Comparison of ENCODE assay signal across 9 cellular contexts in the genomic region with DNA sequence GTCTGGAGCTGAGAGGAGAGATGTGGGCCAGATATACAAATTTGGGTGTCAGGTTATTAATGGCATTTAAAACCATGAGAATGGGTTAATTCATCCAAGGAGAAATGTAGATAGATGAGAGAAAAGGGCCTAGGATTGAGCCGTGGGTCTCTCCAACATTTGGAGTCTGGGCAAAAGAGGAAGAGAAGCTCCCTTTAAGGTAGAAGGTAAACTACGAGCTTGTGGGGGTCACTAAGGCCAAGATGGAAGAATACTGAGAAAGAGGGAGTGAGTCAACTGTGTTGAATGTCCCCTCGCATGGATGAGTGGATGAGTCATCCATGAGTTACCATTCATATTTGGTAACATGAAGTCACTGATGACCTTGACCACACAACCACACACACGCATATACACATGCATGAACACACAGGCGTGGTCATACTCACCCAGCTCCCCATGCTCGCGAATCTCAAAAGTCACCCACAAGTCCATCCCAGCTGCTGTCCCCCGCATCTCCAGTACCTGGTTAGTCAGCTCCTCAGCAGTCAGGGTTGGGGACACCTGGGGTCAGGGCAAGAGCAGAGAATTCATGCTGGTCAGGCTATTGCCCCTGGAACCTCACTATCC. TPM values are rescaled to one million over a fixed set of nuclear protein-coding genes. Genes with fewer than 3 reads are reported as not detected.
DNase-seq lines count a peak whose midpoint lies in the region; ATAC-seq and TF ChIP-seq lines count a peak whose summit lies in the region.
"Had no signal": no experiment of that assay in that cellular context is flagged by ENCODE, and none has a peak within 500 bp of the region (broad histone marks: within the 10 kb centered on the region; RNA-seq: fewer than 3 reads in every experiment).

No MANE protein-coding gene starts in this region.

- H3K36me3 Mint-ChIP-seq in T-helper 17 cell (ENCODE audit: low read depth) (peaks cover 14% of the 10 kb centered on the region), T-cell (peaks cover 14% of the 10 kb centered on the region)

- no peak for TF ChIP-seq CTCF in PC-3 (conservative IDR thresholded peaks at IDR 0.05; ENCODE audit: low read depth, low read length)

- H3F3A ChIP-seq in PC-3 (ENCODE audit: low read length, unreplicated experiment), result no peaks in the 10 kb centered on the region

- H3K9me2 ChIP-seq in PC-3 (replicated peaks; ENCODE audit: low read length), result no peaks in the 10 kb centered on the region

- H3K4me1 Mint-ChIP-seq in T-helper 17 cell (peaks cover 6% of the 10 kb centered on the region), T-cell (peaks cover 0 to 1% (median under 1%) of the 10 kb centered on the region in 3 donors)

- H3K27me3 Mint-ChIP-seq in T-helper 17 cell (peaks cover 11% of the 10 kb centered on the region), T-cell (peaks cover 0 to 3% of the 10 kb centered on the region in 2 donors)

- H3K4me1 ChIP-seq in PC-3 (ENCODE audit: insufficient read depth, low read length), result peaks cover 26% of the 10 kb centered on the region

- H3K4me3 Mint-ChIP-seq in T-helper 17 cell (no peak overlapping the region), T-cell (no peak overlapping the region)

- CTCF ChIA-PET in PC-3 (lab: Charles Lee) (interaction anchor here (0.5 kb wide), 1 partner anchor 66 kb away, joined by 4 read pairs; no protein-coding TSS in a partner anchor), T-cell (lab: Charles Lee) (no interaction called here)

- no peak overlapping the region for H2AFZ ChIP-seq in PC-3 (ENCODE audit: low read length)

- no peaks in the 10 kb centered on the region for H3K79me2 ChIP-seq in PC-3 (ENCODE audit: low read length)

- H3K36me3 ChIP-seq in PC-3 (ENCODE audit: low read depth, low read length), result no peaks in the 10 kb centered on the region

- H3K27ac ChIP-seq in PC-3 (ENCODE audit: low read length), result peak overlapping the region; percentile 38

- intact Hi-C loops in PC-3 (cut with micrococcal nuclease), result no loop called here

- peak; percentile 99 for DNase-seq in ELR (ENCODE audit: low read depth)
- DNase-seq in HCEC 1CT, result peak; percentile 97
- peak; percentile 81 for DNase-seq in PC-3
- DNase-seq in glomerular visceral epithelial cell (ENCODE audit: extremely low spot score), result peak; percentile 96
- no peak for DNase-seq in SHP77 (lab: John Stamatoyannopoulos, UW)
- no peak for DNase-seq in T-helper 17 cell
- DNase-seq in activated CD4-positive, alpha-beta T cell treated with anti-CD3 and anti-CD28 coated beads, Interleukin-2, amount 50 U/mL, for 4 hours, result no peak
- no peak for DNase-seq in T-cell
- DNase-seq: trophoblast cell had no signal

- POLR2A ChIA-PET in PC-3 (lab: Charles Lee; ENCODE audit: unreplicated experiment), result no interaction called here
- POLR2A ChIA-PET in T-cell (lab: Charles Lee), result interaction anchor here in 1 of 2 donors (0.6 kb wide), 1 partner anchor 52 kb away, joined by 3 read pairs; no protein-coding TSS in a partner anchor

- no peaks in the 10 kb centered on the region for H3K27me3 ChIP-seq in PC-3 (ENCODE audit: low read length)

- H3K27ac Mint-ChIP-seq in T-helper 17 cell, result no peak overlapping the region
- H3K27ac Mint-ChIP-seq in T-cell, result no peak overlapping the region

- no peak overlapping the region for H3K4me3 ChIP-seq in PC-3 (ENCODE audit: low read length)

- H3K9me3 Mint-ChIP-seq in T-cell, result no peaks in the 10 kb centered on the region

- no peak overlapping the region for H3K9ac ChIP-seq in PC-3 (ENCODE audit: low read length)

- H3K4me2 ChIP-seq in PC-3 (ENCODE audit: low read length), result no peak overlapping the region

- ATAC-seq in PC-3, result peak; percentile 66
- ATAC-seq in T-helper 17 cell, result no peak
- ATAC-seq in T-cell (replicated peaks in 1 of 4), result no peak

- no peaks in the 10 kb centered on the region for H4K20me1 ChIP-seq in PC-3 (ENCODE audit: low read length)

- no TSS peak for BruUV-seq in PC-3 (replicated peaks; lab: Mats Ljungman, UMichigan)

- H3K9me3 ChIP-seq in PC-3 (ENCODE audit: low read length) (no peaks in the 10 kb centered on the region), T-helper 17 cell (ENCODE audit: control insufficient read depth, low read length, poor library complexity, severe bottlenecking) (no peaks in the 10 kb centered on the region)

RNA-seq across cellular contexts. Expression of a gene that starts 6.8 kb away (rescaled TPM):
- 17.2 and 22.7 TPM in 2 replicates for total RNA-seq in PC-3 (2014; rRNA removed)
- total RNA-seq in T-helper 17 cell, result 10 to 100 TPM; 77.6 to 82.2 TPM
- total RNA-seq in T-cell, result 100 to 1,000 TPM in 3 of 5 donors, 10 to 100 TPM in 2; 68.5 to 103 (median 101) TPM

RNA-seq across cellular contexts. Expression of a gene that starts 21.2 kb away (rescaled TPM):
- 4.1 and 5.6 TPM in 2 replicates for total RNA-seq in PC-3 (2014; rRNA removed)
- 10 to 100 TPM; 17.2 to 17.8 TPM for total RNA-seq in T-helper 17 cell
- 10 to 100 TPM; 15.3 to 30.7 (median 26.0) TPM for total RNA-seq in T-cell

RNA-seq across cellular contexts. Expression of a gene that starts 21.4 kb away (rescaled TPM):
- total RNA-seq in PC-3 (2014; rRNA removed) (66.8 and 82.9 TPM in 2 replicates), T-helper 17 cell (10 to 100 TPM; 67.7 to 79.2 TPM), T-cell (10 to 100 TPM; 68.5 to 78.5 (median 73.8) TPM)

RNA-seq across cellular contexts. Expression of a gene that starts 24.0 kb away (rescaled TPM):
- total RNA-seq in PC-3 (2014; rRNA removed) (7.1 and 14.2 TPM in 2 replicates), T-helper 17 cell (1 to 10 TPM; 1.3 to 3.2 TPM), T-cell (10 to 100 TPM in 3 of 5 donors, 1 to 10 TPM in 2; 1.2 to 25.6 (median 20.5) TPM)

RNA-seq across cellular contexts. Expression of a gene that starts 39.2 kb away (rescaled TPM):
- total RNA-seq in PC-3 (2014; rRNA removed) (51.9 and 106 TPM in 2 replicates), T-helper 17 cell (100 to 1,000 TPM; 256 to 327 TPM), T-cell (100 to 1,000 TPM; 190 to 271 (median 211) TPM)

Comparison
In these comparisons a context has a peak if more than half of its experiments do, and no peak if none do; other contexts are left out.
1. DNase-seq: peak in ELR (single experiment), HCEC 1CT (single experiment), PC-3 (single experiment) and glomerular visceral epithelial cell (single experiment); none in SHP77 (0 of 2), T-helper 17 cell (0 of 3), activated CD4-positive, alpha-beta T cell treated with anti-CD3 and anti-CD28 coated beads, Interleukin-2, amount 50 U/mL, for 4 hours (0 of 2) and T-cell (0 of 34).